In genomic region chr1:119902775-119903442, GRCh38 we compare ENCODE assay signal across 27 cellular contexts. TPM values are rescaled to one million over a fixed set of nuclear protein-coding genes. Genes with fewer than 3 reads are reported as not detected.
"Had no signal": no experiment of that assay in that cellular context is flagged by ENCODE, and none has a peak within 500 bp of the region (broad histone marks: within the 10 kb centered on the region; RNA-seq: fewer than 3 reads in every experiment).

No MANE protein-coding gene starts in this region.

- H3K4me3 ChIP-seq: dorsolateral prefrontal cortex, gastroesophageal sphincter, heart left ventricle, hepatocyte, lung, neural progenitor cell, right lobe of liver, thoracic aorta, tibial nerve, upper lobe of left lung had no signal

- ATAC-seq: gastroesophageal sphincter; heart left ventricle; left lobe of liver; naive thymus-derived CD4-positive, alpha-beta T cell had no signal

- H3K4me1 Mint-ChIP-seq: naive thymus-derived CD4-positive, alpha-beta T cell; nephron had no signal

- H3K36me3 ChIP-seq: gastroesophageal sphincter, heart left ventricle, neural progenitor cell, right lobe of liver, thoracic aorta, tibial nerve, upper lobe of left lung had no signal

- DNase-seq: cortex of kidney; dorsolateral prefrontal cortex; effector CD4-positive, alpha-beta T cell; heart left ventricle; kidney; naive thymus-derived CD4-positive, alpha-beta T cell; right lobe of liver; small intestine; stimulated activated CD4-positive, alpha-beta T cell treated with anti-CD3 and anti-CD28 coated beads, Interleukin-15, amount 100 ng/mL, for 24 hours; stimulated activated CD4-positive, alpha-beta T cell treated with anti-CD3 and anti-CD28 coated beads, Interleukin-2, amount 100 ng/mL, for 48 hours; stimulated activated naive CD4-positive, alpha-beta T cell treated with Interleukin-2 at 50 U/mL for 16 hours; upper lobe of left lung had no signal

- H3K27ac Mint-ChIP-seq: memory B cell; mesothelial cell of epicardium; naive thymus-derived CD4-positive, alpha-beta T cell; nephron; neural progenitor cell; progenitor cell of endocrine pancreas had no signal

- H3K4me3 Mint-ChIP-seq: memory B cell; mesothelial cell of epicardium; naive thymus-derived CD4-positive, alpha-beta T cell; nephron; neural progenitor cell had no signal

- H3K9me3 ChIP-seq: right lobe of liver, upper lobe of left lung had no signal

- H3K27me3 ChIP-seq: dorsolateral prefrontal cortex, gastroesophageal sphincter, hepatocyte, neural progenitor cell, right lobe of liver, tibial nerve, upper lobe of left lung had no signal

- H3K4me1 ChIP-seq: gastroesophageal sphincter, heart left ventricle, neural progenitor cell, parathyroid adenoma, tibial nerve, upper lobe of left lung had no signal

- H3K27ac ChIP-seq: dorsolateral prefrontal cortex, gastroesophageal sphincter, heart left ventricle, hepatocyte, neural progenitor cell, parathyroid adenoma, right lobe of liver, thoracic aorta, tibial nerve, upper lobe of left lung had no signal

RNA-seq across cellular contexts. Expression of gene ADAM30, which starts 6.6 kb away (rescaled TPM):
- total RNA-seq: dorsolateral prefrontal cortex; gastroesophageal sphincter; heart left ventricle; hepatocyte; kidney; left lobe of liver; liver; lung; mucosa of gallbladder; naive thymus-derived CD4-positive, alpha-beta T cell; osteoblast; progenitor cell of endocrine pancreas; right lobe of liver; thoracic aorta; tibial nerve; upper lobe of left lung had no signal
